23 cellular contexts compared by ENCODE assay signal in genomic region chr21:44421901-44422840, GRCh38. TPM values are rescaled to one million over a fixed set of nuclear protein-coding genes. Genes with fewer than 3 reads are reported as not detected.
DNase-seq lines count a peak whose midpoint lies in the region; ATAC-seq and TF ChIP-seq lines count a peak whose summit lies in the region.
"Had no signal": no experiment of that assay in that cellular context is flagged by ENCODE, and none has a peak within 500 bp of the region (broad histone marks: within the 10 kb centered on the region; RNA-seq: fewer than 3 reads in every experiment).

No MANE protein-coding gene starts in this region.

- WGBS in neuronal stem cell (ENCODE audit: extremely low coverage in 2 of 2, insufficient read length in 2 of 2, insufficient replicate concordance in 1 of 2), 2 donors, result no CpG with 5 or more reads among the region's 26 CpGs
- WGBS in upper lobe of left lung, 2 donors, result 79 to 80% methylated on average over 15 to 26 of the region's 26 CpGs

- no peak overlapping the region for H3K4me2 ChIP-seq in neuronal stem cell (ENCODE audit: insufficient read depth, low read length, poor library complexity, severe bottlenecking)
- H3K4me2 ChIP-seq: smooth muscle cell had no signal

- no peak overlapping the region for H4K91ac ChIP-seq in neuronal stem cell (ENCODE audit: low read depth, low read length, poor library complexity)

- H3K18ac ChIP-seq in neuronal stem cell (ENCODE audit: low read length), result no peak overlapping the region

- in situ Hi-C loops in brain microvascular endothelial cell (cut with HindIII; ENCODE audit: low pct_ligation_motif_present, low sequenced_read_pairs), result no loop called here

- TF ChIP-seq POLR2A in upper lobe of left lung (IDR thresholded peaks at IDR 0.05), result no peak

- intact Hi-C loops in cardiac septum (cut with DNase I) (no loop called here), left cardiac atrium (cut with DNase I) (no loop called here)

- H3K23ac ChIP-seq in neuronal stem cell (ENCODE audit: low read depth, low read length, poor library complexity), result peak overlapping the region; percentile 44

- H4K8ac ChIP-seq in neuronal stem cell (ENCODE audit: low read depth, low read length), result no peak overlapping the region

- no peak overlapping the region for H2BK15ac ChIP-seq in neuronal stem cell (ENCODE audit: low read length)

- H3K36me3 ChIP-seq in neuronal stem cell (replicated peaks in 1 of 2; ENCODE audit: control insufficient read depth in 2 of 2, insufficient read depth in 2 of 2, low read length in 2 of 2) (no peaks in the 10 kb centered on the region), upper lobe of left lung (peaks cover 0 to 7% (median 1%) of the 10 kb centered on the region in 4 donors), brain microvascular endothelial cell (replicated peaks) (no peaks in the 10 kb centered on the region)
- H3K36me3 ChIP-seq: ascending aorta had no signal

- ATAC-seq in left cardiac atrium, result no peak
- no peak for ATAC-seq in upper lobe of left lung (ENCODE audit: low FRiP score in 2 of 2)
- ATAC-seq: GM12878 had no signal

- H3K27me3 ChIP-seq in neuronal stem cell (ENCODE audit: control insufficient read depth in 3 of 3, insufficient read depth in 3 of 3, low read depth in 1 of 3, low read length in 3 of 3), result peaks cover 0 to 12% (median 0%) of the 10 kb centered on the region in 3 experiments
- H3K27me3 ChIP-seq in upper lobe of left lung, result no peaks in the 10 kb centered on the region
- no peaks in the 10 kb centered on the region for H3K27me3 ChIP-seq in brain microvascular endothelial cell (replicated peaks)
- H3K27me3 ChIP-seq: ascending aorta had no signal

- TF ChIP-seq CTCF in upper lobe of left lung (IDR thresholded peaks at IDR 0.05) (no peak), brain microvascular endothelial cell (IDR thresholded peaks at IDR 0.05; ENCODE audit: low read depth, low read length, missing control alignments) (no peak)

- no peak overlapping the region for H3K4ac ChIP-seq in neuronal stem cell (ENCODE audit: low read length)

- H3K79me1 ChIP-seq in neuronal stem cell (ENCODE audit: low read depth, low read length), result no peaks in the 10 kb centered on the region

- H2BK12ac ChIP-seq in neuronal stem cell (ENCODE audit: low read length), result no peak overlapping the region

- H3K27ac ChIP-seq in angular gyrus (ENCODE audit: low read depth, low read length), result peak overlapping the region; percentile 24
- H3K27ac ChIP-seq in neuronal stem cell (replicated peaks; ENCODE audit: low read length), result no peak overlapping the region
- H3K27ac ChIP-seq in upper lobe of left lung, result no peak overlapping the region
- H3K27ac ChIP-seq in brain microvascular endothelial cell, result no peak overlapping the region
- H3K27ac ChIP-seq: ascending aorta, HL-60 had no signal

- DNase-seq in cardiac septum (ENCODE audit: low spot score), result peak; percentile 59
- no peak for DNase-seq in left cardiac atrium
- DNase-seq in neuronal stem cell (ENCODE audit: low spot score), result no peak
- DNase-seq in upper lobe of left lung, result peak; percentile 8 to 30
- DNase-seq in T-helper 9 cell, result no peak
- DNase-seq in NCI-H69 (lab: John Stamatoyannopoulos, UW), result no peak
- DNase-seq in brain microvascular endothelial cell, result no peak
- DNase-seq: activated CD4-positive, alpha-beta T cell treated with anti-CD3 and anti-CD28 coated beads, Interleukin-2, amount 10 ng/mL, durations not matched to agents 7 days and 5 days; activated CD8-positive, alpha-beta memory T cell treated with anti-CD3 and anti-CD28 coated beads, Interleukin-2, amount 50 U/mL, for 48 hours; CD4-positive, CD25-positive, alpha-beta regulatory T cell; cerebellar nuclear complex; DMS 273 treated with DMSO at 0.1 percent for 48 hours; GF-D8; NCI-H1694; stimulated activated CD8-positive, alpha-beta memory T cell treated with anti-CD3 and anti-CD28 coated beads, Interleukin-4, amount 100 ng/mL, for 48 hours; substantia nigra had no signal

- H2AFZ ChIP-seq in neuronal stem cell (ENCODE audit: low read length), result no peak overlapping the region

- H2BK120ac ChIP-seq in neuronal stem cell (ENCODE audit: low read depth, low read length), result no peak overlapping the region

- H2BK5ac ChIP-seq in neuronal stem cell (ENCODE audit: low read length), result no peak overlapping the region

- no peak for TF ChIP-seq EP300 in upper lobe of left lung (IDR thresholded peaks at IDR 0.05)

- H3K4me3 ChIP-seq in neuronal stem cell (ENCODE audit: low read length in 2 of 2) (peak overlapping the region in 1 of 2 donors; percentile 12), upper lobe of left lung (no peak overlapping the region), brain microvascular endothelial cell (ENCODE audit: low read depth, low read length) (no peak overlapping the region)
- H3K4me3 ChIP-seq: ascending aorta, GM12878, lung, smooth muscle cell had no signal

- no peak overlapping the region for H3K14ac ChIP-seq in neuronal stem cell (ENCODE audit: low read length)

- H3K4me1 ChIP-seq in neuronal stem cell (ENCODE audit: control insufficient read depth in 2 of 2, insufficient read depth in 1 of 2, low read depth in 1 of 2, low read length in 2 of 2) (peaks cover 0 to 6% of the 10 kb centered on the region in 2 donors), upper lobe of left lung (no peaks in the 10 kb centered on the region)
- H3K4me1 ChIP-seq: ascending aorta had no signal

- H3K9ac ChIP-seq in neuronal stem cell (ENCODE audit: low read depth, low read length, poor library complexity), result no peak overlapping the region

- H3K9me3 ChIP-seq in neuronal stem cell (replicated peaks in 1 of 2; ENCODE audit: control insufficient read depth in 2 of 2, insufficient read depth in 1 of 2, low read depth in 1 of 2, low read length in 2 of 2) (peaks cover 10 to 17% of the 10 kb centered on the region in 2 donors), upper lobe of left lung (no peaks in the 10 kb centered on the region)
- H3K9me3 ChIP-seq: ascending aorta had no signal

- H2AK5ac ChIP-seq in neuronal stem cell (ENCODE audit: low read depth, low read length), result no peak overlapping the region

RNA-seq across cellular contexts. Expression of gene LRRC3, which starts 33.1 kb away (rescaled TPM):
- 2.9 TPM for total RNA-seq in cardiac septum
- 1 to 10 TPM; 1.4 to 2.5 TPM for total RNA-seq in left cardiac atrium
- polyA plus RNA-seq in neuronal stem cell (2013, experiment 1 of 2), result 4.0 TPM
- 3.9 TPM for polyA plus RNA-seq in neuronal stem cell (2013, experiment 2 of 2)
- 10 to 100 TPM in 1 of 6 donors, 1 to 10 TPM in 5; 3.1 to 11.5 (median 4.6) TPM for total RNA-seq in upper lobe of left lung
- total RNA-seq: myocyte had no signal

Comparison
In these comparisons a context has a peak if more than half of its experiments do, and no peak if none do; other contexts are left out.
1. DNase-seq: peak in cardiac septum (single experiment) and upper lobe of left lung (2 of 2); none in left cardiac atrium (single experiment), neuronal stem cell (single experiment), T-helper 9 cell (single experiment), NCI-H69 (single experiment) and brain microvascular endothelial cell (single experiment).